ENCODE assay signal across 8 cellular contexts in the genomic region with DNA sequence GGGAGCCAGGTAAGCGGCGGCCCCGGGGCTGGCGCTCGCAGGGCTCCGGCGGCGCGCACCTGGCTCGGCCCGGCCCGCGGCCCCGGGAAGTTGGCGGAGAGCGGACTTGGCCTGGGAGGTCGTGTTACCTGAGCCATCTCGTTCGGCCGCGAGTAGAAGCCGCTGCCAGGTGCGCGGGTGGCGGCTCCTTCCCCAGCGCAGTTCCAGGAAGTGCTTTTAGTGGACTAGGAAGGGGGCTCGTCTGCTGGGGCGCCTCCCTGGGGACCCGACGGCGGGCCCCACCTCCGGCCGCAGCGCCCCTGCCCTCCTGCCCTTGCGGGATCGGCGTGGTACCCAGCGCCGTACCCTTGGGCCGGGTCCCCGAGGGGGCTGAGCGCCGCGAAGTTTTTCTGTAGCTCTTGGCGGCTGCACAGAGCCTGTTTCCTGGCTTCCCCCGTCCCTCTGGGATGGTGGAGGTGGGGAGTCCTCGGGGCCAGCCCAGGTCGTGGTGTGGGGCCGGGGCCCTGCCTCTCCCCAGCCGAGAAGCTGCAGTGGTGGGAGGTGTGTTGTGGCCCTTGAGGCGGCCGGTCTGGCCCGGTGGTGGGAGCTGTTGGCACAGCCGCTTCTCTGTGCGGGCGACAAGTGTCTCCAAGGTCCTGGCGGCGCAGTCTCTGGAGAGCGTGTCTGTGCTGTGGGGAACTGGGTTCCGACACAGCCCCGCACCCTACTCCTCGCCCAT.
DNase-seq lines count a peak whose midpoint lies in the region; ATAC-seq and TF ChIP-seq lines count a peak whose summit lies in the region.

No MANE protein-coding gene starts in this region.

- H3K4me3 ChIP-seq in colonic mucosa (peak overlapping the region; percentile 88), mononuclear cell (ENCODE audit: low read length) (peak overlapping the region; percentile 72)

- peak; percentile 15 for ATAC-seq in GM18511 (IDR thresholded peaks at IDR 0.05; ENCODE audit: unreplicated experiment)
- ATAC-seq in HG02678 (IDR thresholded peaks at IDR 0.05; ENCODE audit: unreplicated experiment): peak; percentile 16

- H3K4me1 ChIP-seq in colonic mucosa (peaks cover 22% of the 10 kb centered on the region), mononuclear cell (ENCODE audit: insufficient read depth, low read length) (peaks cover 63% of the 10 kb centered on the region)

- peak overlapping the region; percentile 90 for H3K27ac ChIP-seq in colonic mucosa

- H3K36me3 ChIP-seq in colonic mucosa: no peaks in the 10 kb centered on the region

- H3K9me3 ChIP-seq in colonic mucosa (no peaks in the 10 kb centered on the region), mononuclear cell (ENCODE audit: low read depth, low read length) (no peaks in the 10 kb centered on the region)

- H3K9ac ChIP-seq in colonic mucosa (ENCODE audit: low read depth in 2 of 2, low read length in 2 of 2): peak overlapping the region; percentile 84 to 91

- H3K27me3 ChIP-seq in colonic mucosa (no peaks in the 10 kb centered on the region), mononuclear cell (ENCODE audit: insufficient read depth, low read length) (no peaks in the 10 kb centered on the region)

- no peak for TF ChIP-seq CTCF in colonic mucosa (IDR thresholded peaks at IDR 0.05)

- peak; percentile 49 for DNase-seq in NCI-H774 (lab: John Stamatoyannopoulos, UW)
- DNase-seq in colonic mucosa: peak; percentile 53
- no peak for DNase-seq in HPDE6-E6E7 (ENCODE audit: extremely low spot score)
- no peak for DNase-seq in cortex of kidney (lab: John Stamatoyannopoulos, UW)
- DNase-seq in stimulated activated CD4-positive, alpha-beta T cell treated with anti-CD3 and anti-CD28 coated beads, Interleukin-4, amount 100 ng/mL, for 1 hour: no peak

- intact Hi-C loops in colonic mucosa (cut with DNase I): no loop called here

Comparison
In these comparisons a context has a peak if more than half of its experiments do, and no peak if none do; other contexts are left out.
1. DNase-seq: peak in NCI-H774 (single experiment) and colonic mucosa (single experiment); none in HPDE6-E6E7 (single experiment), cortex of kidney (single experiment) and stimulated activated CD4-positive, alpha-beta T cell treated with anti-CD3 and anti-CD28 coated beads, Interleukin-4, amount 100 ng/mL, for 1 hour (single experiment).